ENCODE assay signal across 8 cellular contexts in genomic region chr9:22625540-22625939, GRCh38.
"Had no signal": no experiment of that assay in that cellular context is flagged by ENCODE, and none has a peak within 500 bp of the region (broad histone marks: within the 10 kb centered on the region; RNA-seq: fewer than 3 reads in every experiment).

No MANE protein-coding gene starts in this region.

- ATAC-seq: GM12878 had no signal

- FAIRE-seq: G401.6, GM12878, GM12891, GM12892, GM18507, GM19239 had no signal

- H3K4me3 ChIP-seq: GM12878 had no signal

- DNase-seq: GDM1, GF-D8 had no signal
